In genomic region chr15:25787855-25788521, GRCh38 we compare ENCODE assay signal across 10 cellular contexts.
DNase-seq lines count a peak whose midpoint lies in the region; ATAC-seq, FAIRE-seq and TF ChIP-seq lines count a peak whose summit lies in the region.
"Had no signal": no experiment of that assay in that cellular context is flagged by ENCODE, and none has a peak within 500 bp of the region (broad histone marks: within the 10 kb centered on the region; RNA-seq: fewer than 3 reads in every experiment).

No MANE protein-coding gene starts in this region.

- no peak overlapping the region for H3K4me3 ChIP-seq in OCI-LY7 (ENCODE audit: low read depth, low read length, poor library complexity, severe bottlenecking)

- H3K27me3 Mint-ChIP-seq in stimulated activated naive CD8-positive, alpha-beta T cell treated with anti-CD3 and anti-CD28 coated beads, Interleukin-15, amount 100 ng/mL, for 72 hours = no peaks in the 10 kb centered on the region

- TF ChIP-seq POLR2A in GM12891 (IDR thresholded peaks at IDR 0.05; ENCODE audit: low read depth, low read length) = no peak

- DNase-seq in OCI-LY7 (ENCODE audit: low spot score) (no peak), Right ventricle myocardium superior (peak; percentile 43), DMS79 (lab: John Stamatoyannopoulos, UW) (no peak), GM12891 (ENCODE audit: insufficient read length, low spot score) (no peak)
- DNase-seq in stimulated activated naive CD8-positive, alpha-beta T cell treated with anti-CD3 and anti-CD28 coated beads, Interleukin-15, amount 100 ng/mL, for 72 hours = no peak
- DNase-seq: activated CD4-positive, CD25-positive, alpha-beta regulatory T cell treated with anti-CD3 and anti-CD28 coated beads, Interleukin-2, amount 50 U/mL, for 72 hours; mammary epithelial cell had no signal

- POLR2A ChIA-PET in OCI-LY7 (lab: Charles Lee) = interaction anchor here (0.9 to 1.0 kb wide), 2 partner anchors 60 to 145 kb away, joined by 3 read pairs; no protein-coding TSS in a partner anchor

- peaks cover 28% of the 10 kb centered on the region for H3K4me1 ChIP-seq in OCI-LY7 (ENCODE audit: insufficient read depth, low read length, poor library complexity, severe bottlenecking)

- H3K27ac ChIP-seq in OCI-LY7 (ENCODE audit: low read depth, low read length, poor library complexity, severe bottlenecking) = no peak overlapping the region

- no peak overlapping the region for H3K4me2 ChIP-seq in OCI-LY7 (ENCODE audit: low read length)

- no peaks in the 10 kb centered on the region for H3K36me3 ChIP-seq in OCI-LY7 (ENCODE audit: insufficient read depth, low read length)

- CTCF ChIA-PET in OCI-LY7 (lab: Charles Lee; ENCODE audit: unreplicated experiment) = no interaction called here

- ATAC-seq in GM19438 (IDR thresholded peaks at IDR 0.05; ENCODE audit: low read depth, unreplicated experiment) = peak; percentile 55
- peak; percentile 39 for ATAC-seq in Right ventricle myocardium superior (ENCODE audit: poor library complexity)
- peak; percentile 36 for ATAC-seq in stimulated activated naive CD8-positive, alpha-beta T cell treated with anti-CD3 and anti-CD28 coated beads, Interleukin-15, amount 100 ng/mL, for 72 hours
- ATAC-seq in HG02840 (IDR thresholded peaks at IDR 0.05; ENCODE audit: low FRiP score, unreplicated experiment) = no peak

- H2AFZ ChIP-seq in OCI-LY7 (ENCODE audit: low read length) = peak overlapping the region; percentile 21; the same call in 1 of the 2 replicates

- intact Hi-C loops in OCI-LY7 (cut with micrococcal nuclease; ENCODE audit: unreplicated experiment) = no loop called here
- intact Hi-C loops in Right ventricle myocardium superior (cut with DNase I) = no loop called here

- H3K9me3 Mint-ChIP-seq in stimulated activated naive CD8-positive, alpha-beta T cell treated with anti-CD3 and anti-CD28 coated beads, Interleukin-15, amount 100 ng/mL, for 72 hours = no peaks in the 10 kb centered on the region

- H3K4me1 Mint-ChIP-seq in stimulated activated naive CD8-positive, alpha-beta T cell treated with anti-CD3 and anti-CD28 coated beads, Interleukin-15, amount 100 ng/mL, for 72 hours = peaks cover 85% of the 10 kb centered on the region

- H3K27ac Mint-ChIP-seq in stimulated activated naive CD8-positive, alpha-beta T cell treated with anti-CD3 and anti-CD28 coated beads, Interleukin-15, amount 100 ng/mL, for 72 hours = no peak overlapping the region

- H4K20me1 ChIP-seq in OCI-LY7 (ENCODE audit: insufficient read depth, low read length) = no peaks in the 10 kb centered on the region

- no peak for FAIRE-seq in GM12891 (lab: Jason Lieb, UNC)
- FAIRE-seq: colon had no signal

- H3K9me2 ChIP-seq in OCI-LY7 (ENCODE audit: insufficient read depth, low read length) = no peaks in the 10 kb centered on the region

- H3K4me3 Mint-ChIP-seq in stimulated activated naive CD8-positive, alpha-beta T cell treated with anti-CD3 and anti-CD28 coated beads, Interleukin-15, amount 100 ng/mL, for 72 hours = no peak overlapping the region

- no peak for TF ChIP-seq CTCF in OCI-LY7 (conservative IDR thresholded peaks at IDR 0.05; ENCODE audit: low read length)

- BruUV-seq in OCI-LY7 (replicated peaks; lab: Mats Ljungman, UMichigan) = no TSS peak

- H3K9me3 ChIP-seq in OCI-LY7 (ENCODE audit: low read length) = no peaks in the 10 kb centered on the region

- H3K79me2 ChIP-seq in OCI-LY7 (ENCODE audit: insufficient read depth, low read depth, low read length) = no peaks in the 10 kb centered on the region

TF ChIP-seq in GM12891, 5 proteins besides CTCF, POLR2A, EP300 and RAD21:
- TF ChIP-seq POLR2AphosphoS5 (IDR thresholded peaks at IDR 0.05; ENCODE audit: low read depth, low read length) = no peak
- no peak for TF ChIP-seq PAX5 (IDR thresholded peaks at IDR 0.05; ENCODE audit: insufficient read depth, low read length, severe bottlenecking)
- no peak for TF ChIP-seq TAF1 (IDR thresholded peaks at IDR 0.05; ENCODE audit: low read depth, low read length)
- TF ChIP-seq POU2F2 (IDR thresholded peaks at IDR 0.05; ENCODE audit: low read depth, low read length) = no peak
- no peak for TF ChIP-seq SPI1 (IDR thresholded peaks at IDR 0.05; ENCODE audit: low read depth, low read length)
